Comparison of ENCODE assay signal across 10 cellular contexts in genomic region chr11:113603277-113604059, GRCh38.
DNase-seq lines count a peak whose midpoint lies in the region; ATAC-seq and TF ChIP-seq lines count a peak whose summit lies in the region.
"Had no signal": no experiment of that assay in that cellular context is flagged by ENCODE, and none has a peak within 500 bp of the region (broad histone marks: within the 10 kb centered on the region; RNA-seq: fewer than 3 reads in every experiment).

No MANE protein-coding gene starts in this region.

- no peak overlapping the region for H3K4me3 ChIP-seq in cardiac fibroblast (replicated peaks in 1 of 2; ENCODE audit: low read depth in 2 of 2, low read length in 2 of 2)

- no peak for ATAC-seq in HG03280 (IDR thresholded peaks at IDR 0.05; ENCODE audit: unreplicated experiment)
- ATAC-seq in GM18870 (IDR thresholded peaks at IDR 0.05; ENCODE audit: unreplicated experiment): no peak

- DNase-seq in NCI-H1092 (lab: John Stamatoyannopoulos, UW) (peak; percentile 9), cardiac fibroblast (ENCODE audit: low read depth in 2 of 2) (peak; percentile 42 to 52), hypothalamus (lab: John Stamatoyannopoulos, UW) (peak in 33 of 51 donors; percentile 2 to 81 (median 27)), stromal cell of bone marrow (ENCODE audit: low read depth) (peak; percentile 51), NCI-H128 (lab: John Stamatoyannopoulos, UW; ENCODE audit: unreplicated experiment) (no peak)
- DNase-seq: activated CD4-positive, alpha-beta T cell treated with anti-CD3 and anti-CD28 coated beads, Interleukin-2, amount 50 U/mL, for 4 hours; immature natural killer cell; small intestine had no signal

- TF ChIP-seq CTCF in cardiac fibroblast (IDR thresholded peaks at IDR 0.05; ENCODE audit: low read depth, low read length): no peak
